8 cellular contexts compared by ENCODE assay signal in genomic region chr10:931326-932318, GRCh38. TPM values are rescaled to one million over a fixed set of nuclear protein-coding genes. Genes with fewer than 3 reads are reported as not detected.
DNase-seq lines count a peak whose midpoint lies in the region; ATAC-seq and TF ChIP-seq lines count a peak whose summit lies in the region.

LARP4B (minus strand) TSS chr10:931705; CDS start chr10:885721, 45,984 bp downstream.

- H3K9me3 ChIP-seq in iPS-18a (ENCODE audit: control insufficient read depth, low read depth, low read length) (no peaks in the 10 kb centered on the region), skeletal muscle satellite cell (replicated peaks; ENCODE audit: low read length) (no peaks in the 10 kb centered on the region)

- H3K36me3 ChIP-seq in iPS-18a (ENCODE audit: control insufficient read depth, low read depth, low read length) (no peaks in the 10 kb centered on the region), skeletal muscle satellite cell (ENCODE audit: insufficient read depth, low read length) (no peaks in the 10 kb centered on the region)

- ATAC-seq in GM18907 (IDR thresholded peaks at IDR 0.05; ENCODE audit: unreplicated experiment) (peak; percentile 91), HG03139 (IDR thresholded peaks at IDR 0.05; ENCODE audit: unreplicated experiment) (peak; percentile 88)

- H3K4me1 ChIP-seq in iPS-18a (ENCODE audit: control insufficient read depth, low read depth, low read length) (peaks cover 16% of the 10 kb centered on the region), skeletal muscle satellite cell (ENCODE audit: control insufficient read depth, insufficient read depth, low read length) (peaks cover 12% of the 10 kb centered on the region)

- H3K4me2 ChIP-seq in skeletal muscle satellite cell (ENCODE audit: low read length): peak within 1 kb of the TSS; percentile 84

- H3K4me3 ChIP-seq in AG04449 (ENCODE audit: low read depth, low read length) (peak within 1 kb of the TSS; percentile 74), iPS-18a (ENCODE audit: low read length) (peak within 1 kb of the TSS; percentile 61), skeletal muscle satellite cell (ENCODE audit: low read length) (peak within 1 kb of the TSS; percentile 74)

- H3K9ac ChIP-seq in iPS-18a (ENCODE audit: low read length) (peak within 1 kb of the TSS; percentile 46), skeletal muscle satellite cell (ENCODE audit: low read depth, low read length) (peak within 1 kb of the TSS; percentile 97)

- TF ChIP-seq CTCF in AG04449 (IDR thresholded peaks at IDR 0.05; ENCODE audit: insufficient read depth, low read length, missing control alignments) (no peak), VCaP (conservative IDR thresholded peaks at IDR 0.05) (no peak)

- H3K27me3 ChIP-seq in iPS-18a (ENCODE audit: control insufficient read depth, insufficient read depth, low read length): no peaks in the 10 kb centered on the region
- H3K27me3 ChIP-seq in skeletal muscle satellite cell (ENCODE audit: control insufficient read depth, insufficient read depth, low read length): no peaks in the 10 kb centered on the region

- peak; percentile 68 for DNase-seq in AG04449 (ENCODE audit: low read depth, low spot score)
- DNase-seq in NCI-H2196 treated with DMSO at 0.1 percent for 48 hours (lab: John Stamatoyannopoulos, UW; ENCODE audit: unreplicated experiment): peak; percentile 73
- DNase-seq in T47D (ENCODE audit: low read depth in 1 of 2, low spot score in 1 of 2): peak; percentile 99

- in situ Hi-C loops in T47D (cut with HindIII; ENCODE audit: low pct_unique_long_range_greater_than_20kb, low sequenced_read_pairs): no loop called here

- CTCF ChIA-PET in AG04449 (lab: Yijun Ruan, JAX): no interaction called here

- POLR2A ChIA-PET in AG04449 (lab: Yijun Ruan, JAX): interaction anchor here (1.2 kb wide), 1 partner anchor 118 kb away, joined by 3 read pairs; the partner anchor contains the start of gene IDI1

- H3K27ac ChIP-seq in VCaP (peak within 1 kb of the TSS; percentile 96), iPS-18a (ENCODE audit: low read length) (no peak within 1 kb of the TSS)

RNA-seq across cellular contexts. Expression of gene LARP4B, which starts in this region (rescaled TPM):
- total RNA-seq in skeletal muscle satellite cell (2012; rRNA removed): 38.2 and 41.1 TPM in 2 replicates
